10 cellular contexts compared by ENCODE assay signal in genomic region chr1:43455205-43455889, GRCh38. TPM values are rescaled to one million over a fixed set of nuclear protein-coding genes. Genes with fewer than 3 reads are reported as not detected.
DNase-seq lines count a peak whose midpoint lies in the region; TF ChIP-seq lines count a peak whose summit lies in the region.
"Had no signal": no experiment of that assay in that cellular context is flagged by ENCODE, and none has a peak within 500 bp of the region (broad histone marks: within the 10 kb centered on the region; RNA-seq: fewer than 3 reads in every experiment).

No MANE protein-coding gene starts in this region.

- H3K9me3 Mint-ChIP-seq in neural progenitor cell, result no peaks in the 10 kb centered on the region
- H3K9me3 Mint-ChIP-seq: dendritic cell treated with granulocyte-macrophage colony-stimulating factor and Interleukin-4, amounts not matched to agents 40 ng/mL and 50 ng/mL, for 4 days had no signal

- H3K4me2 ChIP-seq in GM23248 (ENCODE audit: unreplicated experiment) (no peak overlapping the region), PC-9 (peak overlapping the region; percentile 97), neural progenitor cell (no peak overlapping the region)

- H3K4me1 Mint-ChIP-seq in neural progenitor cell, result peaks cover 21% of the 10 kb centered on the region

- H3K36me3 Mint-ChIP-seq in neural progenitor cell, result peaks cover 17% of the 10 kb centered on the region

- TF ChIP-seq CTCF in PC-9 (conservative IDR thresholded peaks at IDR 0.05), result no peak
- no peak for TF ChIP-seq CTCF in fibroblast of the aortic adventitia (IDR thresholded peaks at IDR 0.05; ENCODE audit: insufficient read depth, low read length)
- no peak for TF ChIP-seq CTCF in neural progenitor cell (IDR thresholded peaks at IDR 0.05)

- CTCF ChIA-PET in PC-9 (lab: Charles Lee), result no interaction called here

- BruUV-seq in PC-9 (replicated peaks; lab: Mats Ljungman, UMichigan), result no TSS peak

- H3K9me3 ChIP-seq in GM23248 (ENCODE audit: low read depth) (no peaks in the 10 kb centered on the region), PC-9 (ENCODE audit: insufficient read depth, low read depth) (no peaks in the 10 kb centered on the region), neural progenitor cell (ENCODE audit: low read depth) (no peaks in the 10 kb centered on the region)
- H3K9me3 ChIP-seq: tibial nerve had no signal

- H4K20me1 ChIP-seq in GM23248 (ENCODE audit: insufficient read depth), result no peaks in the 10 kb centered on the region
- H4K20me1 ChIP-seq in PC-9 (ENCODE audit: insufficient read depth), result no peaks in the 10 kb centered on the region
- peaks cover 6% of the 10 kb centered on the region for H4K20me1 ChIP-seq in neural progenitor cell (ENCODE audit: low read depth)

- H3K9ac ChIP-seq in GM23248 (no peak overlapping the region), neural progenitor cell (no peak overlapping the region)

- H3K9me2 ChIP-seq in GM23248 (ENCODE audit: insufficient read depth) (no peaks in the 10 kb centered on the region), PC-9 (ENCODE audit: insufficient read depth) (no peaks in the 10 kb centered on the region)

- DNase-seq in GM23248 (no peak), PC-9 (no peak), fibroblast of the aortic adventitia (ENCODE audit: low read depth) (peak; percentile 18), neural progenitor cell (ENCODE audit: low spot score) (no peak), NCI-H1105 (lab: John Stamatoyannopoulos, UW) (no peak), cerebellar cortex (ENCODE audit: low spot score) (no peak)
- no peak for DNase-seq in activated naive CD4-positive, alpha-beta T cell treated with anti-CD3 and anti-CD28 coated beads, Interleukin-2, amount 50 U/mL, for 16 hours

- 0 out of 2 replicates have a peak overlapping the region, but pooled peaks have one; percentile 76 for H2AFZ ChIP-seq in GM23248
- H2AFZ ChIP-seq in PC-9, result no peak overlapping the region
- no peak overlapping the region for H2AFZ ChIP-seq in neural progenitor cell (replicated peaks)

- peak overlapping the region; percentile 71 for H3K4me3 Mint-ChIP-seq in neural progenitor cell

- H3K4me3 ChIP-seq in GM23248 (no peak overlapping the region), PC-9 (peak overlapping the region; percentile 71; the same call in 1 of the 2 replicates), fibroblast of the aortic adventitia (ENCODE audit: low read depth, low read length) (no peak overlapping the region), neural progenitor cell (no peak overlapping the region)

- H3K27ac ChIP-seq in GM23248, result no peak overlapping the region
- H3K27ac ChIP-seq in PC-9, result peak overlapping the region; percentile 70
- H3K27ac ChIP-seq in neural progenitor cell, result no peak overlapping the region

- intact Hi-C loops in PC-9 (cut with micrococcal nuclease; ENCODE audit: unreplicated experiment), result loop anchor here (10.0 kb wide), 1 partner anchor 579 kb away; the partner anchor contains the start of gene SLC6A9

- H3K27me3 ChIP-seq in GM23248 (replicated peaks; ENCODE audit: insufficient read depth) (no peaks in the 10 kb centered on the region), PC-9 (ENCODE audit: insufficient read depth, low read depth) (no peaks in the 10 kb centered on the region), neural progenitor cell (peaks cover 6% of the 10 kb centered on the region)
- H3K27me3 ChIP-seq: tibial nerve had no signal

- no peaks in the 10 kb centered on the region for H3K36me3 ChIP-seq in GM23248 (ENCODE audit: low read depth)
- H3K36me3 ChIP-seq in PC-9 (ENCODE audit: low read depth), result peaks cover 4% of the 10 kb centered on the region; the same call in 1 of the 2 replicates
- no peaks in the 10 kb centered on the region for H3K36me3 ChIP-seq in neural progenitor cell

- POLR2A ChIA-PET in PC-9 (lab: Charles Lee; ENCODE audit: unreplicated experiment), result interaction anchor here (0.6 kb wide), 1 partner anchor 18 kb away, joined by 7 read pairs; no protein-coding TSS in a partner anchor

- peaks cover 24% of the 10 kb centered on the region for H3F3A ChIP-seq in GM23248 (ENCODE audit: insufficient read depth)
- peaks cover 28% of the 10 kb centered on the region for H3F3A ChIP-seq in PC-9 (ENCODE audit: insufficient read depth, low read depth)
- peaks cover 27% of the 10 kb centered on the region for H3F3A ChIP-seq in neural progenitor cell (ENCODE audit: low read depth)

- no peaks in the 10 kb centered on the region for H3K79me2 ChIP-seq in GM23248 (ENCODE audit: insufficient read depth)
- 0 out of 2 replicates have a peak, but pooled peaks cover 4% of the 10 kb centered on the region for H3K79me2 ChIP-seq in PC-9 (ENCODE audit: low read depth)
- no peaks in the 10 kb centered on the region for H3K79me2 ChIP-seq in neural progenitor cell (ENCODE audit: low read depth)

- peaks cover 4% of the 10 kb centered on the region; the same call in 1 of the 2 replicates for H3K4me1 ChIP-seq in GM23248 (ENCODE audit: insufficient read depth)
- H3K4me1 ChIP-seq in PC-9 (replicated peaks; ENCODE audit: insufficient read depth), result peaks cover 11% of the 10 kb centered on the region
- peaks cover 9% of the 10 kb centered on the region for H3K4me1 ChIP-seq in neural progenitor cell

- in situ Hi-C loops in GM23248 (cut with MboI), result no loop called here

- WGBS in GM23248 (ENCODE audit: low coverage in 1 of 2, low lambda C conversion rate in 2 of 2, missing lambda C conversion rate in 2 of 2), 2 experiments, result 55 to 56% methylated on average over 8 of the region's 8 CpGs

- peaks cover 14% of the 10 kb centered on the region for H3K27me3 Mint-ChIP-seq in neural progenitor cell (ENCODE audit: insufficient read depth, low read depth)
- H3K27me3 Mint-ChIP-seq: progenitor cell of endocrine pancreas had no signal

- no peak overlapping the region for H3K27ac Mint-ChIP-seq in neural progenitor cell

RNA-seq across cellular contexts. Expression of gene HYI, which starts 1.6 kb away (rescaled TPM):
- 28.5 and 35.7 TPM in 2 replicates for total RNA-seq in GM23248 (2014; rRNA removed; shearing (Covaris generic))
- 17.4 and 21.0 TPM in 2 replicates for polyA plus RNA-seq in GM23248 (2016; fragmentation: Nextera tagmentation; extraction: Ambion mirVana)
- total RNA-seq in PC-9 (2021) (43.5 and 46.6 TPM in 2 replicates), fibroblast of the aortic adventitia (ENCODE audit: low replicate concordance) (24.0 and 33.2 TPM in 2 replicates), neural progenitor cell (ENCODE audit: low replicate concordance) (10.3 and 26.8 TPM in 2 replicates)
